18 cellular contexts compared by ENCODE assay signal in genomic region chr1:222233441-222234180, GRCh38.
DNase-seq lines count a peak whose midpoint lies in the region; ATAC-seq and TF ChIP-seq lines count a peak whose summit lies in the region.
"Had no signal": no experiment of that assay in that cellular context is flagged by ENCODE, and none has a peak within 500 bp of the region (broad histone marks: within the 10 kb centered on the region; RNA-seq: fewer than 3 reads in every experiment).

No MANE protein-coding gene starts in this region.

- no peak for ATAC-seq in body of pancreas

- TF ChIP-seq EP300 in tibial nerve (IDR thresholded peaks at IDR 0.05): no peak

- H3K4me1 ChIP-seq in tibial nerve (no peaks in the 10 kb centered on the region), body of pancreas (no peaks in the 10 kb centered on the region)
- H3K4me1 ChIP-seq: BLaER1, HAP-1 had no signal

- H3K4me3 ChIP-seq in LNCaP clone FGC (ENCODE audit: low read depth, low read length) (no peak overlapping the region), astrocyte of the cerebellum (ENCODE audit: low read depth, low read length) (no peak overlapping the region), fibroblast of the aortic adventitia (ENCODE audit: low read depth, low read length) (no peak overlapping the region), tibial nerve (no peak overlapping the region), body of pancreas (no peak overlapping the region)
- H3K4me3 ChIP-seq: BLaER1, HAP-1, MG63 had no signal

- TF ChIP-seq CTCF in LNCaP clone FGC (IDR thresholded peaks at IDR 0.05; ENCODE audit: control insufficient read depth, extremely low read depth, insufficient read depth): peak; percentile 54
- TF ChIP-seq CTCF in astrocyte of the cerebellum (IDR thresholded peaks at IDR 0.05; ENCODE audit: low read depth, low read length, missing control alignments): peak; percentile 5
- TF ChIP-seq CTCF in fibroblast of the aortic adventitia (IDR thresholded peaks at IDR 0.05; ENCODE audit: insufficient read depth, low read length): no peak
- no peak for TF ChIP-seq CTCF in tibial nerve (IDR thresholded peaks at IDR 0.05)
- TF ChIP-seq CTCF in body of pancreas (IDR thresholded peaks at IDR 0.05): no peak

- TF ChIP-seq POLR2A in tibial nerve (IDR thresholded peaks at IDR 0.05): no peak
- no peak for TF ChIP-seq POLR2A in body of pancreas (IDR thresholded peaks at IDR 0.05)

- H3K27me3 ChIP-seq in tibial nerve (no peaks in the 10 kb centered on the region), body of pancreas (no peaks in the 10 kb centered on the region)
- H3K27me3 ChIP-seq: BLaER1, MG63 had no signal

- DNase-seq in Daoy (ENCODE audit: low read depth) (peak; percentile 24), LNCaP clone FGC (ENCODE audit: low read depth) (no peak), astrocyte of the cerebellum (ENCODE audit: low read depth) (no peak), fibroblast of the aortic adventitia (ENCODE audit: low read depth) (peak; percentile 71), tibial nerve (ENCODE audit: low spot score in 2 of 2) (no peak), body of pancreas (no peak)
- DNase-seq in activated naive CD4-positive, alpha-beta T cell treated with anti-CD3 and anti-CD28 coated beads, Interleukin-2, amount 50 U/mL, for 16 hours: no peak
- DNase-seq in activated naive CD4-positive, alpha-beta T cell treated with Interleukin-2 at 50 U/mL for 16 hours: no peak
- DNase-seq: CD8-positive, alpha-beta memory T cell; MG63; NCI-H1092 treated with DMSO at 0.1 percent for 48 hours; NCI-H2107; NCI-H69; NK-92 treated with Interleukin-12 subunit alpha and Interleukin-12 subunit beta, amount 100 ng/mL, for 24 hours; RPMI8226 had no signal

- no peaks in the 10 kb centered on the region for H3K9me3 ChIP-seq in tibial nerve
- no peaks in the 10 kb centered on the region for H3K9me3 ChIP-seq in body of pancreas
- H3K9me3 ChIP-seq: BLaER1, HAP-1, MG63 had no signal

- H3K27ac ChIP-seq in tibial nerve (no peak overlapping the region), body of pancreas (no peak overlapping the region)
- H3K27ac ChIP-seq: BLaER1, KMS-11 had no signal

- intact Hi-C loops in body of pancreas (cut with DNase I): no loop called here

- 76 to 81% methylated on average over 6 of the region's 6 CpGs for WGBS in tibial nerve, 2 donors
- WGBS in body of pancreas, 2 donors: 65 to 74% methylated on average over 6 of the region's 6 CpGs

- in situ Hi-C loops in astrocyte of the cerebellum (cut with HindIII; ENCODE audit: low sequenced_read_pairs): no loop called here

- H3K36me3 ChIP-seq in tibial nerve (no peaks in the 10 kb centered on the region), body of pancreas (replicated peaks in 1 of 2; ENCODE audit: insufficient read depth in 1 of 2, low read depth in 2 of 2) (no peaks in the 10 kb centered on the region)
- H3K36me3 ChIP-seq: BLaER1, HAP-1, MG63 had no signal

Comparison
In these comparisons a context has a peak if more than half of its experiments do, and no peak if none do; other contexts are left out.
1. DNase-seq: peak in Daoy (single experiment) and fibroblast of the aortic adventitia (single experiment); none in LNCaP clone FGC (single experiment), astrocyte of the cerebellum (single experiment), tibial nerve (0 of 2), activated naive CD4-positive, alpha-beta T cell treated with anti-CD3 and anti-CD28 coated beads, Interleukin-2, amount 50 U/mL, for 16 hours (single experiment), activated naive CD4-positive, alpha-beta T cell treated with Interleukin-2 at 50 U/mL for 16 hours (single experiment) and body of pancreas (0 of 4).
2. CTCF ChIP-seq: peak in LNCaP clone FGC (single experiment) and astrocyte of the cerebellum (single experiment); none in fibroblast of the aortic adventitia (single experiment), tibial nerve (0 of 5) and body of pancreas (0 of 7).